In genomic region chr1:51272916-51273315, GRCh38 we compare ENCODE assay signal across 29 cellular contexts.
"Had no signal": no experiment of that assay in that cellular context is flagged by ENCODE, and none has a peak within 500 bp of the region (broad histone marks: within the 10 kb centered on the region; RNA-seq: fewer than 3 reads in every experiment).

No MANE protein-coding gene starts in this region.

- H3K4me1 ChIP-seq: colonic mucosa had no signal

- H3K4me2 ChIP-seq: hepatocyte had no signal

- FAIRE-seq: colon, endometrium, endothelial cell of umbilical vein, frontal cortex had no signal

- H3K9me3 ChIP-seq: colonic mucosa, esophagus muscularis mucosa, esophagus squamous epithelium, gastrocnemius medialis, gastroesophageal sphincter, heart left ventricle, heart right ventricle had no signal

- H2AFZ ChIP-seq: hepatocyte had no signal

- H3K27ac ChIP-seq: colonic mucosa, coronary artery, dorsolateral prefrontal cortex, epithelial cell of prostate, esophagus muscularis mucosa, esophagus squamous epithelium, foreskin keratinocyte, gastrocnemius medialis, gastroesophageal sphincter, heart left ventricle, heart right ventricle, hepatocyte had no signal

- DNase-seq: colonic mucosa; cortex of kidney; dermis blood vessel endothelial cell; dorsolateral prefrontal cortex; effector CD4-positive, alpha-beta T cell; effector CD8-positive, alpha-beta T cell; effector memory CD4-positive, alpha-beta T cell; effector memory CD8-positive, alpha-beta T cell; endodermal cell; erythroblast; esophagus squamous epithelium; foreskin fibroblast; foreskin keratinocyte; foreskin melanocyte; gastrocnemius medialis; glutamatergic neuron; head of caudate nucleus; heart left ventricle; heart right ventricle had no signal

- ATAC-seq: effector memory CD8-positive, alpha-beta T cell; esophagus mucosa; foreskin keratinocyte; gastrocnemius medialis; gastroesophageal sphincter; heart left ventricle; heart right ventricle had no signal

- H3K4me3 ChIP-seq: colonic mucosa, coronary artery, dorsolateral prefrontal cortex, esophagus muscularis mucosa, esophagus squamous epithelium, gastrocnemius medialis, gastroesophageal sphincter, heart left ventricle, heart right ventricle, hepatocyte had no signal

- H3K27me3 ChIP-seq: colonic mucosa, dorsolateral prefrontal cortex, esophagus muscularis mucosa, esophagus squamous epithelium, foreskin keratinocyte, gastrocnemius medialis, gastroesophageal sphincter, heart left ventricle, heart right ventricle, hepatocyte had no signal
